ENCODE assay signal across 8 cellular contexts in the genomic region with DNA sequence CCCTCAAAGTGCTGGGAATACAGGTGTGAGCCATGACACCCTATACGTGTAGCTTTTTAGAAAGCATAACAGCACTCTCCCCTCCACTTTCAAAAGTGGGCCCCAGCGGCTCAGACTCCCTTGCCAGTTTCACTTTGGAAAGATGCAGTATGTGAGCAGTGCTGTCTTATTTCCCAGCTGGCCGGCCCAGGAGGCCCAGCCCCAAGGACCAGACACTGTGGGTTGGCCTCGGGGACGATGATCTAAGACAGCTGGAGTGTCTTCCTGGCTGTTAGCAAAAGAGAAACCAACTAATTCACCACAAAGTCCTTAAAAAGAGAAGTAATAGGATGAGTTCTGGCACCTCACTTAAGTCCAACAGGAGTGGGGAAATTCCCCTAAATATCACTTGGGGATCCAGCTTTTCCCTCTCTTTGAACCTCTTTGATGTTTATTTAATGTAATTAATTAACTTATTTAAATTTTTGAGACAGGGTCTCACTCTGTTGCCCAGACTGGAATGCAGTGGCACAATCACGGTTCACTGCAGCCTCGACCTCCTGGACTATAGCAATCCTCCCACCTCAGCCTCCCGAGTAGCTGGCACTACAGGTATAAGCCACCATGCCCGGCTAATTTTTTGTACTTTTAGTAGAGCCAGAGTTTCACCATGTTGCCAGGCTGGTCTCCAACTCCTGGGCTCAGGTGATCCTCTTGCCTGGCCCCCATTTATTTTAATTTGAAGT. TPM values are rescaled to one million over a fixed set of nuclear protein-coding genes. Genes with fewer than 3 reads are reported as not detected.
DNase-seq lines count a peak whose midpoint lies in the region; ATAC-seq and TF ChIP-seq lines count a peak whose summit lies in the region.

No MANE protein-coding gene starts in this region.

- no peaks in the 10 kb centered on the region for H3K9me3 Mint-ChIP-seq in activated CD4-positive, alpha-beta T cell treated with anti-CD3 and anti-CD28 coated beads, Interleukin-2, amount 10 ng/mL, durations not matched to agents 7 days and 5 days
- no peaks in the 10 kb centered on the region for H3K9me3 Mint-ChIP-seq in activated T-helper 2 cell treated with anti-CD3 and anti-CD28 coated beads, Interferon-gamma antibody, Interleukin-2, Interleukin-4, amounts not matched to agents 10 μg/mL and 5 μg/mL and 100 μg/mL, durations not matched to agents 14 hours and 24 hours and 36 hours

- intact Hi-C loops in heart right ventricle (cut with DNase I) (no loop called here), spleen (cut with DNase I; ENCODE audit: low total_unique reads) (no loop called here)
- intact Hi-C loops in activated T-helper 2 cell treated with anti-CD3 and anti-CD28 coated beads, Interferon-gamma antibody, Interleukin-2, Interleukin-4, amounts not matched to agents 10 μg/mL and 5 μg/mL and 100 μg/mL, durations not matched to agents 14 hours and 24 hours and 36 hours (cut with micrococcal nuclease): no loop called here

- peaks cover 17% of the 10 kb centered on the region for H3K4me1 Mint-ChIP-seq in activated CD4-positive, alpha-beta T cell treated with anti-CD3 and anti-CD28 coated beads, Interleukin-2, amount 10 ng/mL, durations not matched to agents 7 days and 5 days
- H3K4me1 Mint-ChIP-seq in T-helper 17 cell: peaks cover 5% of the 10 kb centered on the region
- H3K4me1 Mint-ChIP-seq in activated T-helper 2 cell treated with anti-CD3 and anti-CD28 coated beads, Interferon-gamma antibody, Interleukin-2, Interleukin-4, amounts not matched to agents 10 μg/mL and 5 μg/mL and 100 μg/mL, durations not matched to agents 14 hours and 24 hours and 36 hours (ENCODE audit: low read depth): peaks cover 9% of the 10 kb centered on the region

- no peak for TF ChIP-seq POLR2A in spleen (IDR thresholded peaks at IDR 0.05)

- DNase-seq in activated CD4-positive, alpha-beta T cell treated with anti-CD3 and anti-CD28 coated beads, Interleukin-2, amount 10 ng/mL, durations not matched to agents 7 days and 5 days: no peak
- DNase-seq in activated CD4-positive, alpha-beta T cell treated with anti-CD3 and anti-CD28 coated beads, Interleukin-2, amount 50 U/mL, for 1 hour: no peak
- DNase-seq in T-helper 17 cell (no peak), heart right ventricle (peak; percentile 62 to 72), spleen (peak; percentile 82), NCI-H510A (lab: John Stamatoyannopoulos, UW) (no peak)
- no peak for DNase-seq in activated T-helper 2 cell treated with anti-CD3 and anti-CD28 coated beads, Interferon-gamma antibody, Interleukin-2, Interleukin-4, amounts not matched to agents 10 μg/mL and 5 μg/mL and 100 μg/mL, durations not matched to agents 14 hours and 24 hours and 36 hours (ENCODE audit: low spot score)

- WGBS in heart right ventricle, 2 donors: 56 to 59% methylated on average over 9 of the region's 9 CpGs
- 28 to 40% (median 34%) methylated on average over 9 of the region's 9 CpGs for whole genome bisulfite sequencing in spleen, 5 donors

- H3K4me1 ChIP-seq in heart right ventricle (peaks cover 7 to 57% (median 45%) of the 10 kb centered on the region in 9 donors), spleen (peaks cover 0 to 76% (median 40%) of the 10 kb centered on the region in 6 donors)

- H3K4me3 ChIP-seq in heart right ventricle (no peak overlapping the region), spleen (peak overlapping the region in 2 of 8 donors; percentile 5 to 41)

- H3K27ac ChIP-seq in heart right ventricle (peak overlapping the region in 8 of 10 donors; percentile 27 to 74 (median 60)), spleen (peak overlapping the region; percentile 21 to 79 (median 72))

- POLR2A ChIA-PET in activated CD4-positive, alpha-beta T cell treated with anti-CD3 and anti-CD28 coated beads, Interleukin-2, amount 10 ng/mL, durations not matched to agents 7 days and 5 days (lab: Charles Lee): no interaction called here

- no peaks in the 10 kb centered on the region for H3K36me3 Mint-ChIP-seq in activated CD4-positive, alpha-beta T cell treated with anti-CD3 and anti-CD28 coated beads, Interleukin-2, amount 10 ng/mL, durations not matched to agents 7 days and 5 days (ENCODE audit: low read depth)
- H3K36me3 Mint-ChIP-seq in T-helper 17 cell (ENCODE audit: low read depth): no peaks in the 10 kb centered on the region
- no peaks in the 10 kb centered on the region for H3K36me3 Mint-ChIP-seq in activated T-helper 2 cell treated with anti-CD3 and anti-CD28 coated beads, Interferon-gamma antibody, Interleukin-2, Interleukin-4, amounts not matched to agents 10 μg/mL and 5 μg/mL and 100 μg/mL, durations not matched to agents 14 hours and 24 hours and 36 hours (ENCODE audit: low read depth)

- peak overlapping the region; percentile 22 for H3K27ac Mint-ChIP-seq in activated CD4-positive, alpha-beta T cell treated with anti-CD3 and anti-CD28 coated beads, Interleukin-2, amount 10 ng/mL, durations not matched to agents 7 days and 5 days
- no peak overlapping the region for H3K27ac Mint-ChIP-seq in T-helper 17 cell
- H3K27ac Mint-ChIP-seq in activated T-helper 2 cell treated with anti-CD3 and anti-CD28 coated beads, Interferon-gamma antibody, Interleukin-2, Interleukin-4, amounts not matched to agents 10 μg/mL and 5 μg/mL and 100 μg/mL, durations not matched to agents 14 hours and 24 hours and 36 hours: no peak overlapping the region

- H3K36me3 ChIP-seq in heart right ventricle: no peaks in the 10 kb centered on the region
- H3K36me3 ChIP-seq in spleen: no peaks in the 10 kb centered on the region

- H3K27me3 Mint-ChIP-seq in activated CD4-positive, alpha-beta T cell treated with anti-CD3 and anti-CD28 coated beads, Interleukin-2, amount 10 ng/mL, durations not matched to agents 7 days and 5 days: peaks cover 4% of the 10 kb centered on the region
- H3K27me3 Mint-ChIP-seq in T-helper 17 cell: no peaks in the 10 kb centered on the region
- H3K27me3 Mint-ChIP-seq in activated T-helper 2 cell treated with anti-CD3 and anti-CD28 coated beads, Interferon-gamma antibody, Interleukin-2, Interleukin-4, amounts not matched to agents 10 μg/mL and 5 μg/mL and 100 μg/mL, durations not matched to agents 14 hours and 24 hours and 36 hours (ENCODE audit: low read depth): peaks cover 2% of the 10 kb centered on the region

- peak; percentile 57 for ATAC-seq in HG03097 (IDR thresholded peaks at IDR 0.05; ENCODE audit: low FRiP score, unreplicated experiment)
- peak; percentile 32 for ATAC-seq in T-helper 17 cell
- ATAC-seq in heart right ventricle: peak in 7 of 8 donors; percentile 66 to 89 (median 80)

- CTCF ChIA-PET in activated CD4-positive, alpha-beta T cell treated with anti-CD3 and anti-CD28 coated beads, Interleukin-2, amount 10 ng/mL, durations not matched to agents 7 days and 5 days (lab: Charles Lee): interaction anchor here (1.5 kb wide), 2 partner anchors 11 to 39 kb away, joined by 5 to 6 read pairs; no protein-coding TSS in a partner anchor

- H3K27me3 ChIP-seq in heart right ventricle: no peaks in the 10 kb centered on the region
- H3K27me3 ChIP-seq in spleen (replicated peaks in 1 of 7): no peaks in the 10 kb centered on the region

- H3K4me3 Mint-ChIP-seq in activated CD4-positive, alpha-beta T cell treated with anti-CD3 and anti-CD28 coated beads, Interleukin-2, amount 10 ng/mL, durations not matched to agents 7 days and 5 days: no peak overlapping the region
- H3K4me3 Mint-ChIP-seq in T-helper 17 cell: no peak overlapping the region
- H3K4me3 Mint-ChIP-seq in activated T-helper 2 cell treated with anti-CD3 and anti-CD28 coated beads, Interferon-gamma antibody, Interleukin-2, Interleukin-4, amounts not matched to agents 10 μg/mL and 5 μg/mL and 100 μg/mL, durations not matched to agents 14 hours and 24 hours and 36 hours (ENCODE audit: low read depth): no peak overlapping the region

- H3K9me3 ChIP-seq in T-helper 17 cell (ENCODE audit: control insufficient read depth, low read length, poor library complexity, severe bottlenecking) (no peaks in the 10 kb centered on the region), heart right ventricle (no peaks in the 10 kb centered on the region), spleen (no peaks in the 10 kb centered on the region)

- TF ChIP-seq CTCF in heart right ventricle (IDR thresholded peaks at IDR 0.05) (no peak), spleen (IDR thresholded peaks at IDR 0.05 in 8 of 11, conservative IDR thresholded peaks at IDR 0.05 in 3 of 11) (no peak)

RNA-seq across cellular contexts. Expression of gene CLIC4, which starts 17.6 kb away (rescaled TPM):
- 10 to 100 TPM; 14.2 to 15.5 TPM for total RNA-seq in activated CD4-positive, alpha-beta T cell treated with anti-CD3 and anti-CD28 coated beads, Interleukin-2, amount 10 ng/mL, durations not matched to agents 7 days and 5 days
- 1 to 10 TPM; 3.9 to 9.9 TPM for total RNA-seq in T-helper 17 cell
- total RNA-seq in heart right ventricle: 100 to 1,000 TPM; 256 to 511 (median 353) TPM
- 100 to 1,000 TPM in 1 of 2 donors, 10 to 100 TPM in 1; 90.8 to 308 TPM for polyA plus RNA-seq in heart right ventricle
- total RNA-seq in spleen: 10 to 100 TPM; 60.9 to 99.6 (median 73.8) TPM
- 10 to 100 TPM; 17.0 to 32.2 (median 27.0) TPM for polyA plus RNA-seq in spleen
- 17.9 and 18.2 TPM in 2 replicates for total RNA-seq in activated T-helper 2 cell treated with anti-CD3 and anti-CD28 coated beads, Interferon-gamma antibody, Interleukin-2, Interleukin-4, amounts not matched to agents 10 μg/mL and 5 μg/mL and 100 μg/mL, durations not matched to agents 14 hours and 24 hours and 36 hours

Comparison
In these comparisons a context has a peak if more than half of its experiments do, and no peak if none do; other contexts are left out.
1. DNase-seq: peak in heart right ventricle (2 of 2) and spleen (single experiment); none in activated CD4-positive, alpha-beta T cell treated with anti-CD3 and anti-CD28 coated beads, Interleukin-2, amount 10 ng/mL, durations not matched to agents 7 days and 5 days (single experiment), activated CD4-positive, alpha-beta T cell treated with anti-CD3 and anti-CD28 coated beads, Interleukin-2, amount 50 U/mL, for 1 hour (single experiment), T-helper 17 cell (0 of 3), activated T-helper 2 cell treated with anti-CD3 and anti-CD28 coated beads, Interferon-gamma antibody, Interleukin-2, Interleukin-4, amounts not matched to agents 10 μg/mL and 5 μg/mL and 100 μg/mL, durations not matched to agents 14 hours and 24 hours and 36 hours (single experiment) and NCI-H510A (single experiment).
2. Peak in every context shown above with its lines, with median percentiles within 50 percentile points of each other: ATAC-seq.